In genomic region chr3:107264888-107265287, GRCh38 we compare ENCODE assay signal across 1 cellular context.
TF ChIP-seq lines count a peak whose summit lies in the region.

No MANE protein-coding gene starts in this region.

TF ChIP-seq in WTC11, 78 proteins besides CTCF, POLR2A, EP300 and RAD21 (continued from another document):
- TF ChIP-seq, protein P1, sequence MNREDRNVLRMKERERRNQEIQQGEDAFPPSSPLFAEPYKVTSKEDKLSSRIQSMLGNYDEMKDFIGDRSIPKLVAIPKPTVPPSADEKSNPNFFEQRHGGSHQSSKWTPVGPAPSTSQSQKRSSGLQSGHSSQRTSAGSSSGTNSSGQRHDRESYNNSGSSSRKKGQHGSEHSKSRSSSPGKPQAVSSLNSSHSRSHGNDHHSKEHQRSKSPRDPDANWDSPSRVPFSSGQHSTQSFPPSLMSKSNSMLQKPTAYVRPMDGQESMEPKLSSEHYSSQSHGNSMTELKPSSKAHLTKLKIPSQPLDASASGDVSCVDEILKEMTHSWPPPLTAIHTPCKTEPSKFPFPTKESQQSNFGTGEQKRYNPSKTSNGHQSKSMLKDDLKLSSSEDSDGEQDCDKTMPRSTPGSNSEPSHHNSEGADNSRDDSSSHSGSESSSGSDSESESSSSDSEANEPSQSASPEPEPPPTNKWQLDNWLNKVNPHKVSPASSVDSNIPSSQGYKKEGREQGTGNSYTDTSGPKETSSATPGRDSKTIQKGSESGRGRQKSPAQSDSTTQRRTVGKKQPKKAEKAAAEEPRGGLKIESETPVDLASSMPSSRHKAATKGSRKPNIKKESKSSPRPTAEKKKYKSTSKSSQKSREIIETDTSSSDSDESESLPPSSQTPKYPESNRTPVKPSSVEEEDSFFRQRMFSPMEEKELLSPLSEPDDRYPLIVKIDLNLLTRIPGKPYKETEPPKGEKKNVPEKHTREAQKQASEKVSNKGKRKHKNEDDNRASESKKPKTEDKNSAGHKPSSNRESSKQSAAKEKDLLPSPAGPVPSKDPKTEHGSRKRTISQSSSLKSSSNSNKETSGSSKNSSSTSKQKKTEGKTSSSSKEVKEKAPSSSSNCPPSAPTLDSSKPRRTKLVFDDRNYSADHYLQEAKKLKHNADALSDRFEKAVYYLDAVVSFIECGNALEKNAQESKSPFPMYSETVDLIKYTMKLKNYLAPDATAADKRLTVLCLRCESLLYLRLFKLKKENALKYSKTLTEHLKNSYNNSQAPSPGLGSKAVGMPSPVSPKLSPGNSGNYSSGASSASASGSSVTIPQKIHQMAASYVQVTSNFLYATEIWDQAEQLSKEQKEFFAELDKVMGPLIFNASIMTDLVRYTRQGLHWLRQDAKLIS (CRISPR knock-in tag; IDR thresholded peaks at IDR 0.05; ENCODE audit: borderline replicate concordance): no peak
